In genomic region chr14:51244591-51244990, GRCh38 we compare ENCODE assay signal across 2 cellular contexts.
TF ChIP-seq lines count a peak whose summit lies in the region.

No MANE protein-coding gene starts in this region.

TF ChIP-seq in HepG2, 621 proteins besides CTCF, POLR2A, EP300 and RAD21:
- TF ChIP-seq ZNF629 (CRISPR knock-in tag; conservative IDR thresholded peaks at IDR 0.05) = peak; percentile 89
- TF ChIP-seq SYNCRIP (IDR thresholded peaks at IDR 0.05; ENCODE audit: insufficient read depth, low read depth, low read length) = no peak
- TF ChIP-seq ZNF605 (CRISPR knock-in tag; IDR thresholded peaks at IDR 0.05) = no peak
- TF ChIP-seq, protein P1, sequence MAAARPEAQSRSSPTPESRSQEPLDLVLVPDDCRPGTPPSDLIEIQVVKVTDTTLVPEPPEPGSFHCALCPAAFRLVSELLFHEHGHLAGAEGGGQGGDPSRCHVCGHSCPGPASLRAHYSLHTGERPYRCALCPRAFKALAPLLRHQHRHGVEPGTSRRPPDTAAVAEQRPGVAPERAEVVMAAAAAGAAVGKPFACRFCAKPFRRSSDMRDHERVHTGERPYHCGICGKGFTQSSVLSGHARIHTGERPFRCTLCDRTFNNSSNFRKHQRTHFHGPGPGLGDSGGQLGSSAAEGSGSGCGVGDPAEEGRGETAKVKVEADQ (CRISPR knock-in tag; IDR thresholded peaks at IDR 0.05; ENCODE audit: borderline replicate concordance) = no peak
- TF ChIP-seq CHD4 (IDR thresholded peaks at IDR 0.05; ENCODE audit: borderline replicate concordance, low read length) = peak; percentile 88; the same call in 1 of the 2 replicates

TF ChIP-seq in K562, 482 proteins besides CTCF, POLR2A, EP300 and RAD21:
- peak; percentile 74 for TF ChIP-seq RBM25 (IDR thresholded peaks at IDR 0.05; ENCODE audit: low read depth, low read length, severe bottlenecking)
- TF ChIP-seq ADNP (tag; IDR thresholded peaks at IDR 0.05) = peak; percentile 67
- TF ChIP-seq ZNF445 (CRISPR knock-in tag; IDR thresholded peaks at IDR 0.05; ENCODE audit: low read depth) = no peak
- TF ChIP-seq BCOR (IDR thresholded peaks at IDR 0.05) = peak; percentile 39; the same call in 1 of the 2 replicates
- TF ChIP-seq KDM1A (IDR thresholded peaks at IDR 0.05) = peak in 1 of 2 experiments; percentile 28; a peak in 1 of 4 replicates
